2 cellular contexts compared by ENCODE assay signal in the genomic region with DNA sequence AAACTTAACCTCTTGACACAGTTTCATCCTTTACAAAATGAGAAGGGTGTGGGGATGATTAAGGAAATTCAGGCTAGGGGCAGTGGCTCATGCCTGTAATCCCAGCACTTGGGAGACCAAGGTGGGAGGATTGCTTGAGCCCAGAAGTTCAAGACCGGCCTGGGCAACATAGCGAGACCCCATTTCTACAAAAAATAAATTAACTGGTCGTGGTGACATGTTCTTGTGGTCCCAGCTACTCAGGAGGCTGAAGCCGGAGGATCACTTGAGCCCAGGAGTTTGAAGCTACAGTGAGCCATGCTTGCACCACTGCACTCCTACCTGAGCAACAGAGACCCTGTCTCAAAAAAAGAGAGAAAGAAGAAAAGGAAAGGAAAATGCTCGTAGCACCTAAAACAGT.
A peak's percentile ranks its signal among the peaks of the same experiment; 100 is the strongest.
TF ChIP-seq lines count a peak whose summit lies in the region.

No MANE protein-coding gene starts in this region.

TF ChIP-seq in IMR-90, 13 proteins besides CTCF, POLR2A, EP300 and RAD21:
- TF ChIP-seq MAZ (IDR thresholded peaks at IDR 0.05; ENCODE audit: borderline replicate concordance, low read depth, low read length) (no peak), MXI1 (IDR thresholded peaks at IDR 0.05; ENCODE audit: borderline replicate concordance, low read depth, low read length) (no peak), RFX5 (IDR thresholded peaks at IDR 0.05; ENCODE audit: low read depth, low read length) (no peak), BHLHE40 (IDR thresholded peaks at IDR 0.05; ENCODE audit: low read depth, low read length) (no peak), FOS (IDR thresholded peaks at IDR 0.05; ENCODE audit: low read depth, low read length) (no peak), SMC3 (IDR thresholded peaks at IDR 0.05; ENCODE audit: low read depth, low read length) (no peak), CEBPB (IDR thresholded peaks at IDR 0.05; ENCODE audit: low read depth, low read length) (no peak), CHD1 (IDR thresholded peaks at IDR 0.05; ENCODE audit: low read depth, low read length) (no peak), NFE2L2 (IDR thresholded peaks at IDR 0.05; ENCODE audit: low read depth, low read length) (no peak), RCOR1 (IDR thresholded peaks at IDR 0.05; ENCODE audit: insufficient replicate concordance, low read length) (no peak), MAFK (IDR thresholded peaks at IDR 0.05; ENCODE audit: low read depth, low read length) (no peak)
- TF ChIP-seq, protein P1, sequence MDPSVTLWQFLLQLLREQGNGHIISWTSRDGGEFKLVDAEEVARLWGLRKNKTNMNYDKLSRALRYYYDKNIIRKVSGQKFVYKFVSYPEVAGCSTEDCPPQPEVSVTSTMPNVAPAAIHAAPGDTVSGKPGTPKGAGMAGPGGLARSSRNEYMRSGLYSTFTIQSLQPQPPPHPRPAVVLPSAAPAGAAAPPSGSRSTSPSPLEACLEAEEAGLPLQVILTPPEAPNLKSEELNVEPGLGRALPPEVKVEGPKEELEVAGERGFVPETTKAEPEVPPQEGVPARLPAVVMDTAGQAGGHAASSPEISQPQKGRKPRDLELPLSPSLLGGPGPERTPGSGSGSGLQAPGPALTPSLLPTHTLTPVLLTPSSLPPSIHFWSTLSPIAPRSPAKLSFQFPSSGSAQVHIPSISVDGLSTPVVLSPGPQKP (IDR thresholded peaks at IDR 0.05; ENCODE audit: borderline replicate concordance, low read depth, low read length): no peak
- TF ChIP-seq, protein P2, sequence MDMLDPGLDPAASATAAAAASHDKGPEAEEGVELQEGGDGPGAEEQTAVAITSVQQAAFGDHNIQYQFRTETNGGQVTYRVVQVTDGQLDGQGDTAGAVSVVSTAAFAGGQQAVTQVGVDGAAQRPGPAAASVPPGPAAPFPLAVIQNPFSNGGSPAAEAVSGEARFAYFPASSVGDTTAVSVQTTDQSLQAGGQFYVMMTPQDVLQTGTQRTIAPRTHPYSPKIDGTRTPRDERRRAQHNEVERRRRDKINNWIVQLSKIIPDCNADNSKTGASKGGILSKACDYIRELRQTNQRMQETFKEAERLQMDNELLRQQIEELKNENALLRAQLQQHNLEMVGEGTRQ (IDR thresholded peaks at IDR 0.05; ENCODE audit: low read depth, low read length): no peak

TF ChIP-seq in K562, 482 proteins besides CTCF, POLR2A, EP300 and RAD21:
- TF ChIP-seq ZNF121 (CRISPR knock-in tag; conservative IDR thresholded peaks at IDR 0.05) (peak; percentile 66), MXI1 (IDR thresholded peaks at IDR 0.05; ENCODE audit: low read depth, low read length) (no peak)
